Comparison of ENCODE assay signal across 1 cellular context in genomic region chr16:53998024-53998810, GRCh38.
TF ChIP-seq lines count a peak whose summit lies in the region.

No MANE protein-coding gene starts in this region.

TF ChIP-seq in HepG2, 621 proteins besides CTCF, POLR2A, EP300 and RAD21 (continued from another document and continues in another):
- TF ChIP-seq ZNF331 (CRISPR knock-in tag; IDR thresholded peaks at IDR 0.05) (0 out of 2 replicates have a peak, but pooled peaks have one; percentile 20), MIER3 (CRISPR knock-in tag; IDR thresholded peaks at IDR 0.05; ENCODE audit: borderline replicate concordance) (peak; percentile 65; the same call in 1 of the 2 replicates), AGO1 (IDR thresholded peaks at IDR 0.05; ENCODE audit: low read depth, low read length, poor library complexity, severe bottlenecking) (no peak), FOXP1 (IDR thresholded peaks at IDR 0.05) (no peak), FOXP1 (CRISPR knock-in tag; IDR thresholded peaks at IDR 0.05) (peak; percentile 90), FOXJ3 (CRISPR knock-in tag; IDR thresholded peaks at IDR 0.05; ENCODE audit: borderline replicate concordance) (peak; percentile 25; the same call in 1 of the 2 replicates), DRAP1 (CRISPR knock-in tag; IDR thresholded peaks at IDR 0.05) (0 out of 2 replicates have a peak, but pooled peaks have one; percentile 20), HNF1A (IDR thresholded peaks at IDR 0.05; ENCODE audit: low read depth) (no peak), HNF1A (CRISPR knock-in tag; IDR thresholded peaks at IDR 0.05; ENCODE audit: borderline replicate concordance) (peak; percentile 27; the same call in 1 of the 2 replicates), HDAC6 (IDR thresholded peaks at IDR 0.05; ENCODE audit: low read depth, low read length) (no peak), SRSF4 (IDR thresholded peaks at IDR 0.05; ENCODE audit: low read depth, low read length, poor library complexity, severe bottlenecking) (no peak), REPIN1 (CRISPR knock-in tag; IDR thresholded peaks at IDR 0.05; ENCODE audit: borderline replicate concordance, low read depth) (no peak), FOXA3 (CRISPR knock-in tag; IDR thresholded peaks at IDR 0.05) (peak; percentile 90), ZFP62 (CRISPR knock-in tag; IDR thresholded peaks at IDR 0.05) (no peak), TOE1 (CRISPR knock-in tag; IDR thresholded peaks at IDR 0.05) (no peak), SIN3A (IDR thresholded peaks at IDR 0.05; ENCODE audit: borderline replicate concordance, low read depth, low read length) (no peak), RFXAP (CRISPR knock-in tag; IDR thresholded peaks at IDR 0.05; ENCODE audit: borderline replicate concordance) (no peak), RXRA (CRISPR knock-in tag; IDR thresholded peaks at IDR 0.05) (no peak), IRF2 (CRISPR knock-in tag; IDR thresholded peaks at IDR 0.05) (peak; percentile 42; the same call in 1 of the 2 replicates), FOSL2 (CRISPR knock-in tag; IDR thresholded peaks at IDR 0.05) (peak; percentile 38; the same call in 1 of the 2 replicates), ZNF607 (CRISPR knock-in tag; IDR thresholded peaks at IDR 0.05; ENCODE audit: borderline replicate concordance) (no peak), SP2 (CRISPR knock-in tag; IDR thresholded peaks at IDR 0.05) (no peak), SKI (IDR thresholded peaks at IDR 0.05; ENCODE audit: partially characterized antibody) (peak; percentile 37), ZNF788 (CRISPR knock-in tag; IDR thresholded peaks at IDR 0.05; ENCODE audit: borderline replicate concordance) (no peak), NCOA2 (CRISPR knock-in tag; IDR thresholded peaks at IDR 0.05) (peak; percentile 33; the same call in 1 of the 2 replicates), ZSCAN5A (CRISPR knock-in tag; IDR thresholded peaks at IDR 0.05; ENCODE audit: borderline replicate concordance) (no peak), JUND (CRISPR knock-in tag; IDR thresholded peaks at IDR 0.05) (no peak), THAP8 (CRISPR knock-in tag; IDR thresholded peaks at IDR 0.05; ENCODE audit: borderline replicate concordance) (no peak), ZFAT (CRISPR knock-in tag; conservative IDR thresholded peaks at IDR 0.05) (no peak), ZNF180 (CRISPR knock-in tag; IDR thresholded peaks at IDR 0.05; ENCODE audit: borderline replicate concordance, low read depth) (no peak), MIXL1 (CRISPR knock-in tag; IDR thresholded peaks at IDR 0.05) (0 out of 2 replicates have a peak, but pooled peaks have one; percentile 12), MLX (CRISPR knock-in tag; IDR thresholded peaks at IDR 0.05) (no peak), ZNF12 (CRISPR knock-in tag; IDR thresholded peaks at IDR 0.05) (no peak), PHF5A (CRISPR knock-in tag; IDR thresholded peaks at IDR 0.05; ENCODE audit: low read depth, unreplicated experiment) (no peak), KAT8 (CRISPR knock-in tag; IDR thresholded peaks at IDR 0.05) (peak; percentile 46; the same call in 1 of the 2 replicates), FOXO1 (CRISPR knock-in tag; IDR thresholded peaks at IDR 0.05) (peak; percentile 50; the same call in 1 of the 2 replicates), ZBTB44 (CRISPR knock-in tag; IDR thresholded peaks at IDR 0.05) (no peak), ZBTB25 (CRISPR knock-in tag; IDR thresholded peaks at IDR 0.05) (no peak), BRD4 (CRISPR knock-in tag; IDR thresholded peaks at IDR 0.05) (no peak), ZNF225 (CRISPR knock-in tag; IDR thresholded peaks at IDR 0.05) (no peak), ZNF709 (CRISPR knock-in tag; IDR thresholded peaks at IDR 0.05) (peak; percentile 100), ZSCAN22 (CRISPR knock-in tag; IDR thresholded peaks at IDR 0.05) (no peak), ZNF782 (CRISPR knock-in tag; IDR thresholded peaks at IDR 0.05; ENCODE audit: borderline replicate concordance) (no peak), SALL1 (CRISPR knock-in tag; IDR thresholded peaks at IDR 0.05) (peak; percentile 13; the same call in 1 of the 2 replicates)
- TF ChIP-seq, protein P1, sequence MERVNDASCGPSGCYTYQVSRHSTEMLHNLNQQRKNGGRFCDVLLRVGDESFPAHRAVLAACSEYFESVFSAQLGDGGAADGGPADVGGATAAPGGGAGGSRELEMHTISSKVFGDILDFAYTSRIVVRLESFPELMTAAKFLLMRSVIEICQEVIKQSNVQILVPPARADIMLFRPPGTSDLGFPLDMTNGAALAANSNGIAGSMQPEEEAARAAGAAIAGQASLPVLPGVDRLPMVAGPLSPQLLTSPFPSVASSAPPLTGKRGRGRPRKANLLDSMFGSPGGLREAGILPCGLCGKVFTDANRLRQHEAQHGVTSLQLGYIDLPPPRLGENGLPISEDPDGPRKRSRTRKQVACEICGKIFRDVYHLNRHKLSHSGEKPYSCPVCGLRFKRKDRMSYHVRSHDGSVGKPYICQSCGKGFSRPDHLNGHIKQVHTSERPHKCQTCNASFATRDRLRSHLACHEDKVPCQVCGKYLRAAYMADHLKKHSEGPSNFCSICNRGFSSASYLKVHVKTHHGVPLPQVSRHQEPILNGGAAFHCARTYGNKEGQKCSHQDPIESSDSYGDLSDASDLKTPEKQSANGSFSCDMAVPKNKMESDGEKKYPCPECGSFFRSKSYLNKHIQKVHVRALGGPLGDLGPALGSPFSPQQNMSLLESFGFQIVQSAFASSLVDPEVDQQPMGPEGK (CRISPR knock-in tag; IDR thresholded peaks at IDR 0.05): 0 out of 2 replicates have a peak, but pooled peaks have one; percentile 24
- TF ChIP-seq, protein P2, sequence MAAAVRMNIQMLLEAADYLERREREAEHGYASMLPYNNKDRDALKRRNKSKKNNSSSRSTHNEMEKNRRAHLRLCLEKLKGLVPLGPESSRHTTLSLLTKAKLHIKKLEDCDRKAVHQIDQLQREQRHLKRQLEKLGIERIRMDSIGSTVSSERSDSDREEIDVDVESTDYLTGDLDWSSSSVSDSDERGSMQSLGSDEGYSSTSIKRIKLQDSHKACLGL (CRISPR knock-in tag; IDR thresholded peaks at IDR 0.05): no peak
- TF ChIP-seq, protein P3, sequence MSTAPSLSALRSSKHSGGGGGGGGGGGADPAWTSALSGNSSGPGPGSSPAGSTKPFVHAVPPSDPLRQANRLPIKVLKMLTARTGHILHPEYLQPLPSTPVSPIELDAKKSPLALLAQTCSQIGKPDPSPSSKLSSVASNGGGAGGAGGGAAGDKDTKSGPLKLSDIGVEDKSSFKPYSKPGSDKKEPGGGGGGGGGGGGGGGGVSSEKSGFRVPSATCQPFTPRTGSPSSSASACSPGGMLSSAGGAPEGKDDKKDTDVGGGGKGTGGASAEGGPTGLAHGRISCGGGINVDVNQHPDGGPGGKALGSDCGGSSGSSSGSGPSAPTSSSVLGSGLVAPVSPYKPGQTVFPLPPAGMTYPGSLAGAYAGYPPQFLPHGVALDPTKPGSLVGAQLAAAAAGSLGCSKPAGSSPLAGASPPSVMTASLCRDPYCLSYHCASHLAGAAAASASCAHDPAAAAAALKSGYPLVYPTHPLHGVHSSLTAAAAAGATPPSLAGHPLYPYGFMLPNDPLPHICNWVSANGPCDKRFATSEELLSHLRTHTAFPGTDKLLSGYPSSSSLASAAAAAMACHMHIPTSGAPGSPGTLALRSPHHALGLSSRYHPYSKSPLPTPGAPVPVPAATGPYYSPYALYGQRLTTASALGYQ (CRISPR knock-in tag; IDR thresholded peaks at IDR 0.05): no peak
- TF ChIP-seq, protein P4, sequence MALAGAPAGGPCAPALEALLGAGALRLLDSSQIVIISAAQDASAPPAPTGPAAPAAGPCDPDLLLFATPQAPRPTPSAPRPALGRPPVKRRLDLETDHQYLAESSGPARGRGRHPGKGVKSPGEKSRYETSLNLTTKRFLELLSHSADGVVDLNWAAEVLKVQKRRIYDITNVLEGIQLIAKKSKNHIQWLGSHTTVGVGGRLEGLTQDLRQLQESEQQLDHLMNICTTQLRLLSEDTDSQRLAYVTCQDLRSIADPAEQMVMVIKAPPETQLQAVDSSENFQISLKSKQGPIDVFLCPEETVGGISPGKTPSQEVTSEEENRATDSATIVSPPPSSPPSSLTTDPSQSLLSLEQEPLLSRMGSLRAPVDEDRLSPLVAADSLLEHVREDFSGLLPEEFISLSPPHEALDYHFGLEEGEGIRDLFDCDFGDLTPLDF (CRISPR knock-in tag; IDR thresholded peaks at IDR 0.05): no peak
- TF ChIP-seq, protein P5, sequence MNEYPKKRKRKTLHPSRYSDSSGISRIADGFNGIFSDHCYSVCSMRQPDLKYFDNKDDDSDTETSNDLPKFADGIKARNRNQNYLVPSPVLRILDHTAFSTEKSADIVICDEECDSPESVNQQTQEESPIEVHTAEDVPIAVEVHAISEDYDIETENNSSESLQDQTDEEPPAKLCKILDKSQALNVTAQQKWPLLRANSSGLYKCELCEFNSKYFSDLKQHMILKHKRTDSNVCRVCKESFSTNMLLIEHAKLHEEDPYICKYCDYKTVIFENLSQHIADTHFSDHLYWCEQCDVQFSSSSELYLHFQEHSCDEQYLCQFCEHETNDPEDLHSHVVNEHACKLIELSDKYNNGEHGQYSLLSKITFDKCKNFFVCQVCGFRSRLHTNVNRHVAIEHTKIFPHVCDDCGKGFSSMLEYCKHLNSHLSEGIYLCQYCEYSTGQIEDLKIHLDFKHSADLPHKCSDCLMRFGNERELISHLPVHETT (CRISPR knock-in tag; conservative IDR thresholded peaks at IDR 0.05): no peak
